Comparison of ENCODE assay signal across 26 cellular contexts in genomic region chr6:42821846-42822245, GRCh38. TPM values are rescaled to one million over a fixed set of nuclear protein-coding genes. Genes with fewer than 3 reads are reported as not detected.
DNase-seq lines count a peak whose midpoint lies in the region; ATAC-seq and TF ChIP-seq lines count a peak whose summit lies in the region.
"Had no signal": no experiment of that assay in that cellular context is flagged by ENCODE, and none has a peak within 500 bp of the region (broad histone marks: within the 10 kb centered on the region; RNA-seq: fewer than 3 reads in every experiment).

No MANE protein-coding gene starts in this region.

- TF ChIP-seq CTCF in CD4-positive, alpha-beta T cell (IDR thresholded peaks at IDR 0.05): no peak
- TF ChIP-seq CTCF in SK-N-SH (IDR thresholded peaks at IDR 0.05): no peak

- H3K4me3 Mint-ChIP-seq in CD4-positive, alpha-beta T cell: no peak overlapping the region
- H3K4me3 Mint-ChIP-seq: activated naive CD8-positive, alpha-beta T cell treated with anti-CD3 and anti-CD28 coated beads for 36 hours; endodermal cell had no signal

- no peaks in the 10 kb centered on the region for H3K9me3 Mint-ChIP-seq in CD4-positive, alpha-beta T cell
- H3K9me3 Mint-ChIP-seq: activated naive CD8-positive, alpha-beta T cell treated with anti-CD3 and anti-CD28 coated beads for 36 hours; activated T-helper 2 cell treated with anti-CD3 and anti-CD28 coated beads, Interferon-gamma antibody, Interleukin-2, Interleukin-4, amounts not matched to agents 10 μg/mL and 5 μg/mL and 100 μg/mL, durations not matched to agents 14 hours and 24 hours and 36 hours; brain; endodermal cell had no signal

- no peak for TF ChIP-seq RAD21 in SK-N-SH (IDR thresholded peaks at IDR 0.05; ENCODE audit: low read length)

- POLR2A ChIA-PET in CD4-positive, alpha-beta T cell (lab: Charles Lee): no interaction called here
- POLR2A ChIA-PET in SK-N-SH (lab: Yijun Ruan, JAX): no interaction called here

- no peaks in the 10 kb centered on the region for H3K9me3 ChIP-seq in CD4-positive, alpha-beta T cell (ENCODE audit: control insufficient read depth, low read length)
- H3K9me3 ChIP-seq in stomach smooth muscle (ENCODE audit: control insufficient read depth in 2 of 2, low read length in 2 of 2) (no peaks in the 10 kb centered on the region), SK-N-SH (no peaks in the 10 kb centered on the region)
- H3K9me3 ChIP-seq: heart left ventricle, neutrophil, thyroid gland had no signal

- H3K27me3 ChIP-seq in CD4-positive, alpha-beta T cell (ENCODE audit: control insufficient read depth, insufficient read depth, low read length): no peaks in the 10 kb centered on the region
- no peaks in the 10 kb centered on the region for H3K27me3 ChIP-seq in stomach smooth muscle (ENCODE audit: control insufficient read depth in 1 of 2, insufficient read depth in 2 of 2, low read length in 2 of 2)
- no peaks in the 10 kb centered on the region for H3K27me3 ChIP-seq in SK-N-SH (ENCODE audit: insufficient read depth)
- H3K27me3 ChIP-seq: heart left ventricle, neutrophil, thyroid gland had no signal

- no peak overlapping the region for H3K9ac ChIP-seq in stomach smooth muscle (ENCODE audit: low read length in 2 of 2)
- no peak overlapping the region for H3K9ac ChIP-seq in SK-N-SH

- intact Hi-C loops in CD4-positive, alpha-beta T cell (cut with DNase I, micrococcal nuclease): loop anchor here (5.0 to 10.0 kb wide), 4 partner anchors 35 to 77 kb away; partner anchors contain the start of gene TBCC (in 1 of the 2)

- peak overlapping the region; percentile 64 for H3K27ac Mint-ChIP-seq in CD4-positive, alpha-beta T cell
- H3K27ac Mint-ChIP-seq: activated naive CD8-positive, alpha-beta T cell treated with anti-CD3 and anti-CD28 coated beads for 36 hours; activated T-helper 2 cell treated with anti-CD3 and anti-CD28 coated beads, Interferon-gamma antibody, Interleukin-2, Interleukin-4, amounts not matched to agents 10 μg/mL and 5 μg/mL and 100 μg/mL, durations not matched to agents 14 hours and 24 hours and 36 hours; endodermal cell had no signal

- H3K4me1 Mint-ChIP-seq in CD4-positive, alpha-beta T cell (ENCODE audit: low read depth): peaks cover 37% of the 10 kb centered on the region

- no peak overlapping the region for H3K4me3 ChIP-seq in stomach smooth muscle (ENCODE audit: low read length in 2 of 2)
- H3K4me3 ChIP-seq in SK-N-SH (ENCODE audit: low read depth in 2 of 2, low read length in 1 of 2): no peak overlapping the region
- H3K4me3 ChIP-seq: K562, thyroid gland had no signal

- H3K36me3 ChIP-seq in stomach smooth muscle (ENCODE audit: control insufficient read depth in 2 of 2, insufficient read depth in 2 of 2, low read length in 2 of 2) (peaks cover 2 to 9% of the 10 kb centered on the region in 2 donors), SK-N-SH (replicated peaks in 1 of 2; ENCODE audit: control insufficient read depth in 1 of 2, insufficient read depth in 2 of 2, low read length in 1 of 2) (peaks cover 2 to 19% of the 10 kb centered on the region in 2 experiments)

- CTCF ChIA-PET in CD4-positive, alpha-beta T cell (lab: Charles Lee): no interaction called here
- CTCF ChIA-PET in SK-N-SH (lab: Yijun Ruan, JAX): no interaction called here

- H4K20me1 ChIP-seq in SK-N-SH (ENCODE audit: insufficient read depth): no peaks in the 10 kb centered on the region

- H2AFZ ChIP-seq in SK-N-SH (ENCODE audit: low read depth): no peak overlapping the region

- no peaks in the 10 kb centered on the region for H3K9me2 ChIP-seq in SK-N-SH

- no peaks in the 10 kb centered on the region for H3K27me3 Mint-ChIP-seq in CD4-positive, alpha-beta T cell
- H3K27me3 Mint-ChIP-seq: activated naive CD8-positive, alpha-beta T cell treated with anti-CD3 and anti-CD28 coated beads for 36 hours; brain had no signal

- peaks cover 52% of the 10 kb centered on the region for H3K36me3 Mint-ChIP-seq in CD4-positive, alpha-beta T cell (ENCODE audit: low read depth)

- peaks cover 15% of the 10 kb centered on the region for H3K4me1 ChIP-seq in stomach smooth muscle (ENCODE audit: control insufficient read depth, insufficient read depth, low read length)
- H3K4me1 ChIP-seq in SK-N-SH (ENCODE audit: control insufficient read depth in 1 of 2, insufficient read depth in 2 of 2, low read depth in 1 of 2, low read length in 1 of 2): peaks cover 0 to 15% of the 10 kb centered on the region in 2 experiments; a peak in 1 of 4 replicates

- DNase-seq in CD4-positive, alpha-beta T cell: no peak
- DNase-seq in amniotic epithelial cell (ENCODE audit: low read depth) (peak; percentile 12), hepatic stellate cell (ENCODE audit: low spot score) (peak; percentile 21), SK-N-SH (no peak)
- DNase-seq: activated CD8-positive, alpha-beta memory T cell treated with anti-CD3 and anti-CD28 coated beads, Interleukin-2, amount 50 U/mL, for 4 hours; activated naive CD8-positive, alpha-beta T cell treated with anti-CD3 and anti-CD28 coated beads for 36 hours; endodermal cell; HCEC 1CT; MM.1S; NCI-H146; NCI-H2171; NCI-H526; stimulated activated CD4-positive, alpha-beta T cell treated with anti-CD3 and anti-CD28 coated beads, Interleukin-4, amount 100 ng/mL, for 1 hour; stimulated activated naive CD4-positive, alpha-beta T cell; T-helper 9 cell; thyroid gland had no signal

- H3F3A ChIP-seq in SK-N-SH (replicated peaks; ENCODE audit: insufficient read depth): no peaks in the 10 kb centered on the region

- no peak for ATAC-seq in CD4-positive, alpha-beta T cell (ENCODE audit: poor library complexity)
- ATAC-seq in GM21360 (IDR thresholded peaks at IDR 0.05; ENCODE audit: unreplicated experiment) (no peak), GM19397 (IDR thresholded peaks at IDR 0.05; ENCODE audit: unreplicated experiment) (no peak), GM21423 (IDR thresholded peaks at IDR 0.05; ENCODE audit: unreplicated experiment) (no peak)
- ATAC-seq: K562, left lobe of liver had no signal

- 92% methylated on average over 2 of the region's 2 CpGs for WGBS in SK-N-SH (ENCODE audit: low lambda C conversion rate)

- TF ChIP-seq EP300 in SK-N-SH (IDR thresholded peaks at IDR 0.05; ENCODE audit: borderline replicate concordance in 1 of 2, low read depth in 1 of 2, low read length in 1 of 2): no peak

- H3K79me2 ChIP-seq in SK-N-SH (ENCODE audit: insufficient read depth): no peaks in the 10 kb centered on the region

- no peak overlapping the region for H3K4me2 ChIP-seq in SK-N-SH

- H3K27ac ChIP-seq in CD4-positive, alpha-beta T cell (ENCODE audit: low read depth, low read length): no peak overlapping the region
- H3K27ac ChIP-seq in stomach smooth muscle (ENCODE audit: low read length): peak overlapping the region; percentile 81
- no peak overlapping the region for H3K27ac ChIP-seq in SK-N-SH (ENCODE audit: low read depth in 2 of 2, low read length in 1 of 2)
- H3K27ac ChIP-seq: neutrophil had no signal

TF ChIP-seq in SK-N-SH, 30 proteins besides CTCF, POLR2A, EP300 and RAD21:
- TF ChIP-seq JUND (IDR thresholded peaks at IDR 0.05): no peak
- no peak for TF ChIP-seq YY1 (IDR thresholded peaks at IDR 0.05; ENCODE audit: low read depth)
- no peak for TF ChIP-seq SMC3 (IDR thresholded peaks at IDR 0.05; ENCODE audit: low read depth, low read length)
- no peak for TF ChIP-seq RCOR1 (IDR thresholded peaks at IDR 0.05; ENCODE audit: low read length)
- no peak for TF ChIP-seq MXI1 (IDR thresholded peaks at IDR 0.05; ENCODE audit: low read depth, low read length)
- TF ChIP-seq MEF2A (IDR thresholded peaks at IDR 0.05; ENCODE audit: borderline replicate concordance, low read depth): no peak
- no peak for TF ChIP-seq USF2 (IDR thresholded peaks at IDR 0.05; ENCODE audit: borderline replicate concordance, low read depth, low read length)
- TF ChIP-seq NRF1 (IDR thresholded peaks at IDR 0.05; ENCODE audit: low read depth, low read length): no peak
- no peak for TF ChIP-seq USF1 (IDR thresholded peaks at IDR 0.05; ENCODE audit: borderline replicate concordance, low read depth)
- TF ChIP-seq SIN3A (IDR thresholded peaks at IDR 0.05; ENCODE audit: borderline replicate concordance, low read depth, low read length): no peak

RNA-seq across cellular contexts. Expression of gene BICRAL, which starts 40.0 kb away (rescaled TPM):
- total RNA-seq in CD4-positive, alpha-beta T cell: 10 to 100 TPM; 15.0 to 15.8 TPM
- 5.1 and 6.6 TPM in 2 replicates for polyA plus RNA-seq in SK-N-SH (2012; rRNA removed)
- 5.2 and 6.2 TPM in 2 replicates for polyA plus RNA-seq in SK-N-SH (2012; cell fraction: cytosol; rRNA removed)
- polyA plus RNA-seq in SK-N-SH (2012; cell fraction: nucleus; rRNA removed): 7.1 and 11.2 TPM in 2 replicates

RNA-seq across cellular contexts. Expression of gene RPL7L1, which starts 57.6 kb away (rescaled TPM):
- 10 to 100 TPM; 76.1 TPM for total RNA-seq in CD4-positive, alpha-beta T cell
- 22.1 and 28.7 TPM in 2 replicates for polyA plus RNA-seq in SK-N-SH (2012; rRNA removed)
- polyA plus RNA-seq in SK-N-SH (2012; cell fraction: cytosol; rRNA removed): 42.5 and 49.2 TPM in 2 replicates
- polyA plus RNA-seq in SK-N-SH (2012; cell fraction: nucleus; rRNA removed): 11.6 and 17.3 TPM in 2 replicates

Comparison
In these comparisons a context has a peak if more than half of its experiments do, and no peak if none do; other contexts are left out.
1. DNase-seq: peak in amniotic epithelial cell (single experiment) and hepatic stellate cell (single experiment); none in CD4-positive, alpha-beta T cell (0 of 10) and SK-N-SH (single experiment).